ENCODE assay signal across 8 cellular contexts in genomic region chr14:76456200-76456599, GRCh38.
DNase-seq lines count a peak whose midpoint lies in the region; ATAC-seq and TF ChIP-seq lines count a peak whose summit lies in the region.

No MANE protein-coding gene starts in this region.

- TF ChIP-seq CTCF in AG09319 (IDR thresholded peaks at IDR 0.05; ENCODE audit: low read depth, low read length) = peak; percentile 36
- peak; percentile 64 for TF ChIP-seq CTCF in GM06990 (IDR thresholded peaks at IDR 0.05; ENCODE audit: insufficient read depth, low read length, poor library complexity, severe bottlenecking)
- TF ChIP-seq CTCF in suprapubic skin (IDR thresholded peaks at IDR 0.05) = no peak

- H3K27me3 ChIP-seq in GM06990 (replicated peaks; ENCODE audit: control insufficient read depth, insufficient read depth, low read length) (no peaks in the 10 kb centered on the region; the same call in 1 of the 2 replicates), adipocyte (replicated peaks; ENCODE audit: control insufficient read depth, insufficient read depth, low read length) (peaks cover 31% of the 10 kb centered on the region), suprapubic skin (no peaks in the 10 kb centered on the region)

- WGBS in suprapubic skin = 47% methylated on average over 2 of the region's 2 CpGs

- no peak overlapping the region for H3K9ac ChIP-seq in adipocyte (ENCODE audit: low read length)

- no peak for TF ChIP-seq EP300 in suprapubic skin (IDR thresholded peaks at IDR 0.05)

- ATAC-seq in HG03108 (IDR thresholded peaks at IDR 0.05; ENCODE audit: unreplicated experiment) = no peak

- H3K36me3 ChIP-seq in GM06990 (ENCODE audit: control insufficient read depth, insufficient read depth, low read length) (no peaks in the 10 kb centered on the region), adipocyte (ENCODE audit: control insufficient read depth, insufficient read depth, low read length, severe bottlenecking) (no peaks in the 10 kb centered on the region), suprapubic skin (no peaks in the 10 kb centered on the region)

- TF ChIP-seq POLR2A in suprapubic skin (IDR thresholded peaks at IDR 0.05) = no peak

- DNase-seq in AG09319 (ENCODE audit: extremely low read depth, low read depth) (no peak), GM06990 (ENCODE audit: extremely low read depth, insufficient read length) (no peak), NCI-H187 treated with DMSO at 0.1 percent for 48 hours (lab: John Stamatoyannopoulos, UW) (peak; percentile 28), adipocyte (ENCODE audit: low read depth) (peak; percentile 6), left kidney (ENCODE audit: low read depth, low spot score) (peak; percentile 74), T1000 (lab: John Stamatoyannopoulos, UW) (no peak), suprapubic skin (ENCODE audit: low spot score in 2 of 2) (no peak)

- H3K4me1 ChIP-seq in adipocyte (ENCODE audit: control insufficient read depth, insufficient read depth, low read length) (no peaks in the 10 kb centered on the region), suprapubic skin (no peaks in the 10 kb centered on the region)

- no peak overlapping the region for H3K4me3 ChIP-seq in GM06990 (replicated peaks; ENCODE audit: low read depth, low read length)
- no peak overlapping the region for H3K4me3 ChIP-seq in adipocyte (ENCODE audit: low read length)
- no peak overlapping the region for H3K4me3 ChIP-seq in suprapubic skin

- H3K27ac ChIP-seq in suprapubic skin = no peak overlapping the region

- H3K9me3 ChIP-seq in adipocyte (ENCODE audit: control insufficient read depth, low read length) (no peaks in the 10 kb centered on the region), suprapubic skin (no peaks in the 10 kb centered on the region)

Comparison
In these comparisons a context has a peak if more than half of its experiments do, and no peak if none do; other contexts are left out.
1. DNase-seq: peak in NCI-H187 treated with DMSO at 0.1 percent for 48 hours (single experiment), adipocyte (single experiment) and left kidney (single experiment); none in AG09319 (single experiment), GM06990 (single experiment), T1000 (single experiment) and suprapubic skin (0 of 2).
2. CTCF ChIP-seq: peak in AG09319 (single experiment) and GM06990 (single experiment); none in suprapubic skin (0 of 2).